In genomic region chr19:55258828-55259539, GRCh38 we compare ENCODE assay signal across 8 cellular contexts. TPM values are rescaled to one million over a fixed set of nuclear protein-coding genes. Genes with fewer than 3 reads are reported as not detected.
DNase-seq lines count a peak whose midpoint lies in the region; ATAC-seq and TF ChIP-seq lines count a peak whose summit lies in the region.

PPP6R1 (minus strand) TSS chr19:55259017; CDS start chr19:55247103, 11,914 bp downstream.

- H3K9ac ChIP-seq in adipocyte (ENCODE audit: low read length), result peak within 1 kb of the TSS; percentile 99
- H3K9ac ChIP-seq in parathyroid adenoma, result peak within 1 kb of the TSS; percentile 96

- H3K27me3 ChIP-seq in adipocyte (replicated peaks; ENCODE audit: control insufficient read depth, insufficient read depth, low read length) (no peaks in the 10 kb centered on the region), cardiac muscle cell (no peaks in the 10 kb centered on the region), parathyroid adenoma (ENCODE audit: control insufficient read depth, insufficient read depth, low read length) (no peaks in the 10 kb centered on the region), tibial nerve (no peaks in the 10 kb centered on the region)

- TF ChIP-seq POLR2A in tibial nerve (IDR thresholded peaks at IDR 0.05), result peak; percentile 78 to 94

- H3K27ac ChIP-seq in cardiac muscle cell (peak within 1 kb of the TSS; percentile 90), parathyroid adenoma (peak within 1 kb of the TSS; percentile 81), tibial nerve (peak within 1 kb of the TSS; percentile 85 to 96 (median 94))

- H2AFZ ChIP-seq in parathyroid adenoma, result peak within 1 kb of the TSS; percentile 85

- peaks cover 44% of the 10 kb centered on the region for H3K79me2 ChIP-seq in parathyroid adenoma

- peak; percentile 94 to 95 for TF ChIP-seq EP300 in tibial nerve (IDR thresholded peaks at IDR 0.05)

- ATAC-seq in HG02798 (IDR thresholded peaks at IDR 0.05; ENCODE audit: poor library complexity, unreplicated experiment), result peak; percentile 79

- H3K4me3 ChIP-seq in GM12875 (ENCODE audit: low read depth, low read length) (peak within 1 kb of the TSS; percentile 99), adipocyte (ENCODE audit: low read length) (peak within 1 kb of the TSS; percentile 94), cardiac muscle cell (peak within 1 kb of the TSS; percentile 85), parathyroid adenoma (ENCODE audit: low read depth, low read length) (peak within 1 kb of the TSS; percentile 82), tibial nerve (peak within 1 kb of the TSS; percentile 84 to 95 (median 94))

- H3K36me3 ChIP-seq in adipocyte (ENCODE audit: control insufficient read depth, insufficient read depth, low read length, severe bottlenecking) (no peaks in the 10 kb centered on the region), cardiac muscle cell (no peaks in the 10 kb centered on the region), parathyroid adenoma (ENCODE audit: control insufficient read depth, insufficient read depth, low read length) (no peaks in the 10 kb centered on the region), tibial nerve (peaks cover 0 to 13% (median 0%) of the 10 kb centered on the region in 3 donors)

- peaks cover 43% of the 10 kb centered on the region for H3K4me1 ChIP-seq in adipocyte (ENCODE audit: control insufficient read depth, insufficient read depth, low read length)
- H3K4me1 ChIP-seq in cardiac muscle cell (ENCODE audit: low read depth), result peaks cover 15% of the 10 kb centered on the region
- peaks cover 15% of the 10 kb centered on the region for H3K4me1 ChIP-seq in parathyroid adenoma
- peaks cover 0 to 50% (median 39%) of the 10 kb centered on the region in 4 donors for H3K4me1 ChIP-seq in tibial nerve

- TF ChIP-seq CTCF in GM12875 (IDR thresholded peaks at IDR 0.05; ENCODE audit: borderline replicate concordance, insufficient read depth, low read depth, low read length), result no peak
- no peak for TF ChIP-seq CTCF in cardiac muscle cell (IDR thresholded peaks at IDR 0.05; ENCODE audit: low read depth, low read length)
- TF ChIP-seq CTCF in parathyroid adenoma (IDR thresholded peaks at IDR 0.05), result no peak
- peak in 2 of 5 experiments; percentile 63 to 83 for TF ChIP-seq CTCF in tibial nerve (IDR thresholded peaks at IDR 0.05)

- peak within 1 kb of the TSS; percentile 95 for H3K4me2 ChIP-seq in parathyroid adenoma (ENCODE audit: low read length)

- H3K9me3 ChIP-seq in adipocyte (ENCODE audit: control insufficient read depth, low read length) (no peaks in the 10 kb centered on the region), cardiac muscle cell (ENCODE audit: low read depth) (no peaks in the 10 kb centered on the region), parathyroid adenoma (ENCODE audit: control insufficient read depth, low read length) (no peaks in the 10 kb centered on the region), tibial nerve (no peaks in the 10 kb centered on the region)

- WGBS in tibial nerve, 2 donors, result 0% methylated on average over 55 to 72 of the region's 76 CpGs

- peak; percentile 99 for DNase-seq in NCI-H1436 (lab: John Stamatoyannopoulos, UW)
- DNase-seq in T follicular helper cell (ENCODE audit: low read depth), result peak; percentile 89
- peak; percentile 100 for DNase-seq in adipocyte (ENCODE audit: low read depth)
- DNase-seq in cardiac muscle cell (ENCODE audit: low read depth in 1 of 2, low spot score in 1 of 2), result peak; percentile 98 to 100
- DNase-seq in tibial nerve (ENCODE audit: low spot score in 2 of 2), result peak; percentile 93 to 94

RNA-seq across cellular contexts. Expression of gene PPP6R1, which starts in this region (rescaled TPM):
- 87.9 and 91.7 TPM in 2 replicates for total RNA-seq in cardiac muscle cell
- polyA plus RNA-seq in cardiac muscle cell, result 98.7 and 101 TPM in 2 replicates
- total RNA-seq in tibial nerve, result 10 to 100 TPM; 35.4 to 56.7 (median 40.7) TPM

Comparison
In these comparisons a context has a peak if more than half of its experiments do, and no peak if none do; other contexts are left out.
1. Peak in every context shown above with its lines: DNase-seq, ATAC-seq, H3K4me3 ChIP-seq and H3K27ac ChIP-seq.